Comparison of ENCODE assay signal across 21 cellular contexts in genomic region chr20:48171626-48172025, GRCh38.
"Had no signal": no experiment of that assay in that cellular context is flagged by ENCODE, and none has a peak within 500 bp of the region (broad histone marks: within the 10 kb centered on the region; RNA-seq: fewer than 3 reads in every experiment).

No MANE protein-coding gene starts in this region.

- H3K27ac Mint-ChIP-seq: natural killer cell treated with Interleukin-12 subunit alpha and Interleukin-12 subunit beta and Interleukin-15 and Interleukin-18, amount 100 ng/mL, for 72 hours had no signal

- H2AFZ ChIP-seq: hepatocyte had no signal

- H3K4me2 ChIP-seq: hepatocyte had no signal

- H3K36me3 ChIP-seq: colonic mucosa, left ventricle myocardium inferior, lower lobe of right lung, right atrium auricular region, sigmoid colon, stomach, thoracic aorta had no signal

- H3K36me3 Mint-ChIP-seq: natural killer cell treated with Interleukin-12 subunit alpha and Interleukin-12 subunit beta and Interleukin-15 and Interleukin-18, amount 100 ng/mL, for 72 hours had no signal

- H3K9me3 ChIP-seq: colonic mucosa had no signal

- H3K4me1 ChIP-seq: colonic mucosa, left ventricle myocardium inferior, lower lobe of right lung, right atrium auricular region, stomach had no signal

- DNase-seq: colonic mucosa; dermis blood vessel endothelial cell; foreskin melanocyte; head of caudate nucleus; kidney; left cardiac atrium; left ventricle myocardium inferior; lower lobe of right lung; mesenchymal stem cell; midbrain; sigmoid colon; small intestine; stimulated activated CD4-positive, alpha-beta T cell treated with anti-CD3 and anti-CD28 coated beads, Interleukin-12 subunit alpha, Interleukin-12 subunit beta, amount 100 ng/mL, for 4 hours; stimulated activated naive CD4-positive, alpha-beta T cell; stomach; substantia nigra; trophoblast cell had no signal

- H3K27ac ChIP-seq: colonic mucosa, hepatocyte, left ventricle myocardium inferior, lower lobe of right lung, right atrium auricular region, sigmoid colon, stomach, thoracic aorta had no signal

- H3K4me3 ChIP-seq: colonic mucosa, hepatocyte, left ventricle myocardium inferior, lower lobe of right lung, right atrium auricular region, sigmoid colon, stomach, thoracic aorta had no signal

- H3K4me3 Mint-ChIP-seq: natural killer cell treated with Interleukin-12 subunit alpha and Interleukin-12 subunit beta and Interleukin-15 and Interleukin-18, amount 100 ng/mL, for 72 hours had no signal

- H3K27me3 ChIP-seq: colonic mucosa, hepatocyte, right atrium auricular region, sigmoid colon had no signal

- ATAC-seq: lower lobe of right lung; natural killer cell treated with Interleukin-12 subunit alpha and Interleukin-12 subunit beta and Interleukin-15 and Interleukin-18, amount 100 ng/mL, for 72 hours had no signal

- H3K9me3 Mint-ChIP-seq: natural killer cell treated with Interleukin-12 subunit alpha and Interleukin-12 subunit beta and Interleukin-15 and Interleukin-18, amount 100 ng/mL, for 72 hours had no signal
